10 cellular contexts compared by ENCODE assay signal in the genomic region with DNA sequence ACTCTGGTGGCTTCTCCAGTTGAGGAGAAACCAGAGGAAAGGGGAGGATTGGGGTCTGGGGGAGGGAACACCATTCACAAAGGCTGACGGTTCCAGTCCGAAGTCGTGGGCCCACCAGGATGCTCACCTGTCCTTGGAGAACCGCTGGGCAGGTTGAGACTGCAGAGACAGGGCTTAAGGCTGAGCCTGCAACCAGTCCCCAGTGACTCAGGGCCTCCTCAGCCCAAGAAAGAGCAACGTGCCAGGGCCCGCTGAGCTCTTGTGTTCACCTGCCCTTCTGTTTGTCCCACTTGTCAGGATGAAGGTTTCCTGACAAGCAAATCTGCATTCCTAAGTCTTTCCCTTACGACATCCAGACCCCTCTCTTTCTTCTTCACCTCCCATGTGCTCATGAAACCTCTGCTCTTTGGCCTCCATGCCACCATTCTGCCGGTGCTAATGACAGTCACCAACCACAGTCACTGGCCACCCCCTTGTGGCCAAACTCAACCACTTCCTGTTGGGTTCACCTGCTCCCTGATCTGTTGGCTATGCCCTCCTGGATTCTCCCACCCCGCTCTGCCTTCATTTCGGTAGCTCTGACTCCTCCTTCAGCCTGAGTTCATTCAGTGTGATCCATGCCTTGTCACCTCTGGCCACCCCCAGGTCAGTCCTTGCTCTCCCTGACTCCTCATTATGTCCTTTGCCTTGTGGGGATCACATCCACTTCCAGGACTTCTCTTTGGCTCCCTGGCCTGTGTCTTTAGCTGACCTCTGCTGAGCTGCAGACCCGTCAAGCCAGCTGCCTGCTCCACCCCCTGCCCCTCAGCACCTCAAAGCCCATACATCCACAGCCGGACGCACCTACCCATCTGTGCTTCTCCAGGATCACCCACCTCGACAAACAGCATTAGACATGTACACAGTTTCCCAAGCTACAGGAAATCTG. TPM values are rescaled to one million over a fixed set of nuclear protein-coding genes. Genes with fewer than 3 reads are reported as not detected.
DNase-seq lines count a peak whose midpoint lies in the region; ATAC-seq and TF ChIP-seq lines count a peak whose summit lies in the region.
"Had no signal": no experiment of that assay in that cellular context is flagged by ENCODE, and none has a peak within 500 bp of the region (broad histone marks: within the 10 kb centered on the region; RNA-seq: fewer than 3 reads in every experiment).

No MANE protein-coding gene starts in this region.

- intact Hi-C loops in posterior vena cava (cut with DNase I) = no loop called here
- intact Hi-C loops in ovary (cut with DNase I) = no loop called here
- intact Hi-C loops in ascending aorta (cut with DNase I) = no loop called here

- no peak for TF ChIP-seq POLR2A in ovary (IDR thresholded peaks at IDR 0.05)

- peak; percentile 60 for ATAC-seq in HG02885 (IDR thresholded peaks at IDR 0.05; ENCODE audit: poor library complexity, unreplicated experiment)
- ATAC-seq: heart left ventricle had no signal

- H3K9me3 ChIP-seq in ovary = no peaks in the 10 kb centered on the region
- H3K9me3 ChIP-seq in ascending aorta = no peaks in the 10 kb centered on the region
- H3K9me3 ChIP-seq: heart left ventricle had no signal

- H3K4me1 ChIP-seq in ovary (ENCODE audit: insufficient read depth) = peaks cover 4% of the 10 kb centered on the region
- H3K4me1 ChIP-seq in ascending aorta = no peaks in the 10 kb centered on the region

- no peak for TF ChIP-seq CTCF in ovary (IDR thresholded peaks at IDR 0.05)
- TF ChIP-seq CTCF in ascending aorta (IDR thresholded peaks at IDR 0.05) = peak in 1 of 3 experiments; percentile 4

- WGBS in ovary, 3 donors = 80 to 86% (median 83%) methylated on average over 14 of the region's 14 CpGs

- DNase-seq in NCI-H748 (lab: John Stamatoyannopoulos, UW; ENCODE audit: unreplicated experiment) (peak; percentile 23), NCI-H748 treated with DMSO at 0.1 percent for 48 hours (lab: John Stamatoyannopoulos, UW) (no peak), UCSD-AML1 (lab: John Stamatoyannopoulos, UW; ENCODE audit: unreplicated experiment) (peak; percentile 17), posterior vena cava (ENCODE audit: low spot score) (peak; percentile 49), ovary (no peak), ascending aorta (ENCODE audit: low spot score in 2 of 2) (no peak)
- no peak for DNase-seq in activated naive CD4-positive, alpha-beta T cell treated with Interleukin-2 at 50 U/mL for 16 hours
- DNase-seq: CD4-positive, CD25-positive, alpha-beta regulatory T cell had no signal

- TF ChIP-seq EP300 in ovary (IDR thresholded peaks at IDR 0.05) = no peak

- no peak overlapping the region for H3K4me3 ChIP-seq in ovary
- H3K4me3 ChIP-seq in ascending aorta = no peak overlapping the region
- H3K4me3 ChIP-seq: heart left ventricle had no signal

- H3K27ac ChIP-seq in ovary = no peak overlapping the region
- no peak overlapping the region for H3K27ac ChIP-seq in ascending aorta
- H3K27ac ChIP-seq: heart left ventricle had no signal

- H3K36me3 ChIP-seq in ovary = no peaks in the 10 kb centered on the region
- H3K36me3 ChIP-seq in ascending aorta = no peaks in the 10 kb centered on the region
- H3K36me3 ChIP-seq: heart left ventricle had no signal

- H3K27me3 ChIP-seq in ovary = no peaks in the 10 kb centered on the region
- H3K27me3 ChIP-seq in ascending aorta = no peaks in the 10 kb centered on the region

RNA-seq across cellular contexts. Expression of gene EMX1, which starts 17.6 kb away (rescaled TPM):
- not detected for total RNA-seq in posterior vena cava
- total RNA-seq in ovary = 1 to 10 TPM in 1 of 7 donors, under 1 TPM in 2, not detected in 4; 0.20 to 1.1 (median 0.28) TPM
- polyA plus RNA-seq in ovary = under 1 TPM in 1 of 2 donors, not detected in 1; 0.28 TPM
- total RNA-seq in ascending aorta = not detected
- total RNA-seq: CD4-positive, CD25-positive, alpha-beta regulatory T cell; heart left ventricle had no signal
- polyA plus RNA-seq: CD4-positive, CD25-positive, alpha-beta regulatory T cell; heart left ventricle had no signal

RNA-seq across cellular contexts. Expression of gene SPR, which starts 47.7 kb away (rescaled TPM):
- total RNA-seq in posterior vena cava (10 to 100 TPM; 14.3 to 15.7 TPM), ovary (10 to 100 TPM in 6 of 7 donors, 1 to 10 TPM in 1; 9.3 to 36.2 (median 18.5) TPM), ascending aorta (68.3 TPM)
- polyA plus RNA-seq in ovary = 10 to 100 TPM; 11.9 to 26.1 TPM
- total RNA-seq: CD4-positive, CD25-positive, alpha-beta regulatory T cell had no signal

Comparison
In these comparisons a context has a peak if more than half of its experiments do, and no peak if none do; other contexts are left out.
1. DNase-seq: peak in NCI-H748 (single experiment), UCSD-AML1 (single experiment) and posterior vena cava (single experiment); none in NCI-H748 treated with DMSO at 0.1 percent for 48 hours (single experiment), ovary (0 of 5), activated naive CD4-positive, alpha-beta T cell treated with Interleukin-2 at 50 U/mL for 16 hours (single experiment) and ascending aorta (0 of 2).